Comparison of ENCODE assay signal across 8 cellular contexts in genomic region chr2:207223051-207223450, GRCh38. TPM values are rescaled to one million over a fixed set of nuclear protein-coding genes. Genes with fewer than 3 reads are reported as not detected.
DNase-seq lines count a peak whose midpoint lies in the region; ATAC-seq, FAIRE-seq and TF ChIP-seq lines count a peak whose summit lies in the region.

No MANE protein-coding gene starts in this region.

- no peak overlapping the region for H3K4me3 ChIP-seq in AG09309 (ENCODE audit: control insufficient read depth, low read depth, low read length)
- no peak overlapping the region for H3K4me3 ChIP-seq in astrocyte (ENCODE audit: insufficient read depth, low read depth, low read length)

- H3K36me3 ChIP-seq in astrocyte (ENCODE audit: insufficient read depth, low read length), result no peaks in the 10 kb centered on the region

- no peaks in the 10 kb centered on the region for H3K27me3 ChIP-seq in astrocyte (ENCODE audit: insufficient read depth, low read length)

- TF ChIP-seq CTCF in AG09309 (IDR thresholded peaks at IDR 0.05; ENCODE audit: control insufficient read depth, insufficient read depth, low read depth, low read length, missing control alignments) (peak; percentile 16), astrocyte (IDR thresholded peaks at IDR 0.05; ENCODE audit: insufficient read depth, low read depth, low read length) (no peak)

- H3K9ac ChIP-seq in astrocyte (ENCODE audit: low read length), result no peak overlapping the region

- H3K9me3 Mint-ChIP-seq in astrocyte (ENCODE audit: unreplicated experiment), result no peaks in the 10 kb centered on the region

- DNase-seq in AG09309 (ENCODE audit: low read depth) (peak; percentile 23), astrocyte (ENCODE audit: low read depth) (peak; percentile 79), NCI-H2107 treated with DMSO at 0.1 percent for 48 hours (lab: John Stamatoyannopoulos, UW; ENCODE audit: unreplicated experiment) (no peak), NCI-H446 treated with DMSO at 0.1 percent for 48 hours (lab: John Stamatoyannopoulos, UW) (no peak), NCI-H1417 treated with DMSO at 0.1 percent for 48 hours (lab: John Stamatoyannopoulos, UW) (no peak), NCI-H1930 (lab: John Stamatoyannopoulos, UW) (no peak)

- no peaks in the 10 kb centered on the region for H3K9me3 ChIP-seq in astrocyte (ENCODE audit: insufficient read depth, low read depth, low read length)

- H3K27me3 Mint-ChIP-seq in astrocyte (ENCODE audit: low read depth, unreplicated experiment), result no peaks in the 10 kb centered on the region

- no peaks in the 10 kb centered on the region for H3K79me2 ChIP-seq in astrocyte (ENCODE audit: insufficient read depth, low read length)

- peaks cover 2% of the 10 kb centered on the region for H3K36me3 Mint-ChIP-seq in astrocyte (ENCODE audit: low read depth, unreplicated experiment)

- H3K4me2 ChIP-seq in astrocyte (ENCODE audit: low read length), result peak overlapping the region; percentile 29

- peak overlapping the region; percentile 45 for H3K27ac ChIP-seq in astrocyte (ENCODE audit: low read depth, low read length)

- peak; percentile 89 for FAIRE-seq in astrocyte (lab: Jason Lieb, UNC)

- H3K4me3 Mint-ChIP-seq in astrocyte (ENCODE audit: unreplicated experiment), result no peak overlapping the region

- H3K27ac Mint-ChIP-seq in astrocyte (ENCODE audit: unreplicated experiment), result no peak overlapping the region

- no peaks in the 10 kb centered on the region for H4K20me1 ChIP-seq in astrocyte (ENCODE audit: insufficient read depth, low read length)

- peaks cover 38% of the 10 kb centered on the region for H3K4me1 ChIP-seq in astrocyte (ENCODE audit: insufficient read depth, low read length)

- H3K4me1 Mint-ChIP-seq in astrocyte (ENCODE audit: low read depth, unreplicated experiment), result peaks cover 47% of the 10 kb centered on the region

- peak; percentile 83 for ATAC-seq in GM19035 (IDR thresholded peaks at IDR 0.05; ENCODE audit: unreplicated experiment)
- ATAC-seq in HG03139 (IDR thresholded peaks at IDR 0.05; ENCODE audit: unreplicated experiment), result peak; percentile 64

- H2AFZ ChIP-seq in astrocyte (ENCODE audit: low read depth, low read length), result no peak overlapping the region

RNA-seq across cellular contexts. Expression of gene KLF7, which starts 57.3 kb away (rescaled TPM):
- total RNA-seq in astrocyte, result 76.5 and 81.2 TPM in 2 replicates

Comparison
In these comparisons a context has a peak if more than half of its experiments do, and no peak if none do; other contexts are left out.
1. DNase-seq: peak in AG09309 (single experiment) and astrocyte (single experiment); none in NCI-H2107 treated with DMSO at 0.1 percent for 48 hours (single experiment), NCI-H446 treated with DMSO at 0.1 percent for 48 hours (single experiment), NCI-H1417 treated with DMSO at 0.1 percent for 48 hours (single experiment) and NCI-H1930 (0 of 2).